In genomic region chr11:93663021-93663420, GRCh38 we compare ENCODE assay signal across 2 cellular contexts.
TF ChIP-seq lines count a peak whose summit lies in the region.

No MANE protein-coding gene starts in this region.

TF ChIP-seq in HepG2, 621 proteins besides CTCF, POLR2A, EP300 and RAD21 (continues in another document):
- no peak for TF ChIP-seq ZNF124 (CRISPR knock-in tag; IDR thresholded peaks at IDR 0.05)
- TF ChIP-seq EED (CRISPR knock-in tag; IDR thresholded peaks at IDR 0.05), result no peak
- no peak for TF ChIP-seq RBM39 (IDR thresholded peaks at IDR 0.05; ENCODE audit: low read depth, low read length, poor library complexity, severe bottlenecking)
- TF ChIP-seq ZBTB39 (CRISPR knock-in tag; IDR thresholded peaks at IDR 0.05), result no peak
- TF ChIP-seq HMG20A (CRISPR knock-in tag; IDR thresholded peaks at IDR 0.05; ENCODE audit: borderline replicate concordance), result no peak
- TF ChIP-seq, protein P1, sequence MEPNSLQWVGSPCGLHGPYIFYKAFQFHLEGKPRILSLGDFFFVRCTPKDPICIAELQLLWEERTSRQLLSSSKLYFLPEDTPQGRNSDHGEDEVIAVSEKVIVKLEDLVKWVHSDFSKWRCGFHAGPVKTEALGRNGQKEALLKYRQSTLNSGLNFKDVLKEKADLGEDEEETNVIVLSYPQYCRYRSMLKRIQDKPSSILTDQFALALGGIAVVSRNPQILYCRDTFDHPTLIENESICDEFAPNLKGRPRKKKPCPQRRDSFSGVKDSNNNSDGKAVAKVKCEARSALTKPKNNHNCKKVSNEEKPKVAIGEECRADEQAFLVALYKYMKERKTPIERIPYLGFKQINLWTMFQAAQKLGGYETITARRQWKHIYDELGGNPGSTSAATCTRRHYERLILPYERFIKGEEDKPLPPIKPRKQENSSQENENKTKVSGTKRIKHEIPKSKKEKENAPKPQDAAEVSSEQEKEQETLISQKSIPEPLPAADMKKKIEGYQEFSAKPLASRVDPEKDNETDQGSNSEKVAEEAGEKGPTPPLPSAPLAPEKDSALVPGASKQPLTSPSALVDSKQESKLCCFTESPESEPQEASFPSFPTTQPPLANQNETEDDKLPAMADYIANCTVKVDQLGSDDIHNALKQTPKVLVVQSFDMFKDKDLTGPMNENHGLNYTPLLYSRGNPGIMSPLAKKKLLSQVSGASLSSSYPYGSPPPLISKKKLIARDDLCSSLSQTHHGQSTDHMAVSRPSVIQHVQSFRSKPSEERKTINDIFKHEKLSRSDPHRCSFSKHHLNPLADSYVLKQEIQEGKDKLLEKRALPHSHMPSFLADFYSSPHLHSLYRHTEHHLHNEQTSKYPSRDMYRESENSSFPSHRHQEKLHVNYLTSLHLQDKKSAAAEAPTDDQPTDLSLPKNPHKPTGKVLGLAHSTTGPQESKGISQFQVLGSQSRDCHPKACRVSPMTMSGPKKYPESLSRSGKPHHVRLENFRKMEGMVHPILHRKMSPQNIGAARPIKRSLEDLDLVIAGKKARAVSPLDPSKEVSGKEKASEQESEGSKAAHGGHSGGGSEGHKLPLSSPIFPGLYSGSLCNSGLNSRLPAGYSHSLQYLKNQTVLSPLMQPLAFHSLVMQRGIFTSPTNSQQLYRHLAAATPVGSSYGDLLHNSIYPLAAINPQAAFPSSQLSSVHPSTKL (CRISPR knock-in tag; IDR thresholded peaks at IDR 0.05), result no peak
- no peak for TF ChIP-seq ZNF883 (CRISPR knock-in tag; IDR thresholded peaks at IDR 0.05; ENCODE audit: not compliant biosample characterization)
- TF ChIP-seq, protein P2, sequence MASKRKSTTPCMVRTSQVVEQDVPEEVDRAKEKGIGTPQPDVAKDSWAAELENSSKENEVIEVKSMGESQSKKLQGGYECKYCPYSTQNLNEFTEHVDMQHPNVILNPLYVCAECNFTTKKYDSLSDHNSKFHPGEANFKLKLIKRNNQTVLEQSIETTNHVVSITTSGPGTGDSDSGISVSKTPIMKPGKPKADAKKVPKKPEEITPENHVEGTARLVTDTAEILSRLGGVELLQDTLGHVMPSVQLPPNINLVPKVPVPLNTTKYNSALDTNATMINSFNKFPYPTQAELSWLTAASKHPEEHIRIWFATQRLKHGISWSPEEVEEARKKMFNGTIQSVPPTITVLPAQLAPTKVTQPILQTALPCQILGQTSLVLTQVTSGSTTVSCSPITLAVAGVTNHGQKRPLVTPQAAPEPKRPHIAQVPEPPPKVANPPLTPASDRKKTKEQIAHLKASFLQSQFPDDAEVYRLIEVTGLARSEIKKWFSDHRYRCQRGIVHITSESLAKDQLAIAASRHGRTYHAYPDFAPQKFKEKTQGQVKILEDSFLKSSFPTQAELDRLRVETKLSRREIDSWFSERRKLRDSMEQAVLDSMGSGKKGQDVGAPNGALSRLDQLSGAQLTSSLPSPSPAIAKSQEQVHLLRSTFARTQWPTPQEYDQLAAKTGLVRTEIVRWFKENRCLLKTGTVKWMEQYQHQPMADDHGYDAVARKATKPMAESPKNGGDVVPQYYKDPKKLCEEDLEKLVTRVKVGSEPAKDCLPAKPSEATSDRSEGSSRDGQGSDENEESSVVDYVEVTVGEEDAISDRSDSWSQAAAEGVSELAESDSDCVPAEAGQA (IDR thresholded peaks at IDR 0.05; ENCODE audit: low read depth), result no peak
- TF ChIP-seq, protein P2 (CRISPR knock-in tag; IDR thresholded peaks at IDR 0.05; ENCODE audit: borderline replicate concordance), result no peak
- TF ChIP-seq ZNF557 (CRISPR knock-in tag; IDR thresholded peaks at IDR 0.05), result no peak
- TF ChIP-seq CEBPB (IDR thresholded peaks at IDR 0.05; ENCODE audit: borderline replicate concordance, low read depth, low read length), result no peak

TF ChIP-seq in endothelial cell of umbilical vein, 7 proteins besides CTCF, POLR2A, EP300 and RAD21:
- TF ChIP-seq MYC (IDR thresholded peaks at IDR 0.05; ENCODE audit: low read depth, low read length) (no peak), GATA2 (IDR thresholded peaks at IDR 0.05; ENCODE audit: insufficient read depth, insufficient read length, low read depth, low read length) (no peak), POLR2AphosphoS5 (IDR thresholded peaks at IDR 0.05; ENCODE audit: insufficient read depth, low read depth, low read length) (no peak), JUN (IDR thresholded peaks at IDR 0.05; ENCODE audit: borderline replicate concordance, insufficient read depth, insufficient read length, low read depth) (no peak), EZH2 (IDR thresholded peaks at IDR 0.05; ENCODE audit: borderline replicate concordance, low read depth, low read length, severe bottlenecking) (no peak), FOS (IDR thresholded peaks at IDR 0.05; ENCODE audit: borderline replicate concordance, insufficient read depth, low read length) (no peak)
- TF ChIP-seq, protein P3, sequence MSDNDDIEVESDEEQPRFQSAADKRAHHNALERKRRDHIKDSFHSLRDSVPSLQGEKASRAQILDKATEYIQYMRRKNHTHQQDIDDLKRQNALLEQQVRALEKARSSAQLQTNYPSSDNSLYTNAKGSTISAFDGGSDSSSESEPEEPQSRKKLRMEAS (IDR thresholded peaks at IDR 0.05; ENCODE audit: insufficient read depth, insufficient read length), result no peak
